Comparison of ENCODE assay signal across 19 cellular contexts in the genomic region with DNA sequence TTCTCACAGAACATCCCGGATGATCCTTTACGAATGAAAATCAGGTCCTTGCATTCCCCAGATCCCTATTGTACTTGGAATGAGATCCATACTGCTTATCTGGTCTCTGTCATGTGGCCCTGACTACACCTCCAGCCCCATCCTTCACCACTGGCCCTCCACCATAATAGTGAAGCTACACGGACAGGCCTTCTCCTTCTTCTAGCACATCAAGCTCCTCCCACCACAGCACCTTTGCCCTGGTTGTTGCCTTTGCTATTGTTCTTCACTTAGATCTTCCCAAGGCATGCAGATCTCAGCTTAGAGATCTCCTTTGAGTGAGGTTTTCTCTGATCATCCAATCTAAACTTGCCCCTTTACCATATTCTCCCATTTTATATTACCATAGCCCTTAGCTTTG.
"Had no signal": no experiment of that assay in that cellular context is flagged by ENCODE, and none has a peak within 500 bp of the region (broad histone marks: within the 10 kb centered on the region; RNA-seq: fewer than 3 reads in every experiment).

No MANE protein-coding gene starts in this region.

- H3K9ac ChIP-seq: SK-N-SH had no signal

- H3K27ac ChIP-seq: HL-60, RWPE1 had no signal

- H3K4me2 ChIP-seq: SK-N-SH had no signal

- H3K9me3 ChIP-seq: SK-N-SH had no signal

- DNase-seq: KBM-7, NCI-H1092, NCI-H1105 treated with DMSO at 0.1 percent for 48 hours, NCI-H1417 treated with DMSO at 0.1 percent for 48 hours, NCI-H187, NCI-H2029, NCI-H2081 treated with DMSO at 0.1 percent for 48 hours, NCI-H2171, NCI-H226, NCI-H446, NCI-H510A, NCI-H524 treated with DMSO at 0.1 percent for 48 hours, NCI-H69, NCI-H774, SHP77, SK-N-SH had no signal

- FAIRE-seq: HTR-8/SVneo had no signal
